ENCODE assay signal across 1 cellular context in the genomic region with DNA sequence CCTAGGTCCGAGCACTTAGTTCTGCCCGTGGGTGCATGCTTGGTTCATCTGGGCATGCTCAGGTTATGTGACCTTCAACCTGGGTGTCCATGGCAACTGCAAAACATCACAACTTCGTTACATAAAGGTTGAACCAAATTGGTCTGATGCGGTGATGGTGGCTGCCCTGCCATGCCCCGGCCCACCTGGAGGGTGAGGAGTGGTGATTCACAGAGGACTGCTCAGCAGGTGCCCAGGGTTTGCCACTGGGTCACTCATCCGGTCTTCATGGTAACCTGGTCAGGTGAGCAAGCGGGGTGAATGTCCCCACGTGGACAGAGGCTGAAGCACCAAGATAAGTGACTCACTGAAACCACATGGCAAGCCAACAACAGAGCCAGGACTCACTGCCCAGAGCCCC.
TF ChIP-seq lines count a peak whose summit lies in the region.

No MANE protein-coding gene starts in this region.

TF ChIP-seq in A549, 52 proteins besides CTCF, POLR2A, EP300 and RAD21 (continued from another document):
- TF ChIP-seq, protein P1, sequence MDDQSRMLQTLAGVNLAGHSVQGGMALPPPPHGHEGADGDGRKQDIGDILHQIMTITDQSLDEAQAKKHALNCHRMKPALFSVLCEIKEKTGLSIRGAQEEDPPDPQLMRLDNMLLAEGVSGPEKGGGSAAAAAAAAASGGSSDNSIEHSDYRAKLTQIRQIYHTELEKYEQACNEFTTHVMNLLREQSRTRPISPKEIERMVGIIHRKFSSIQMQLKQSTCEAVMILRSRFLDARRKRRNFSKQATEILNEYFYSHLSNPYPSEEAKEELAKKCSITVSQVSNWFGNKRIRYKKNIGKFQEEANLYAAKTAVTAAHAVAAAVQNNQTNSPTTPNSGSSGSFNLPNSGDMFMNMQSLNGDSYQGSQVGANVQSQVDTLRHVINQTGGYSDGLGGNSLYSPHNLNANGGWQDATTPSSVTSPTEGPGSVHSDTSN (IDR thresholded peaks at IDR 0.05), result no peak
- TF ChIP-seq EHF (CRISPR knock-in tag; IDR thresholded peaks at IDR 0.05), result no peak
- TF ChIP-seq, protein P2, sequence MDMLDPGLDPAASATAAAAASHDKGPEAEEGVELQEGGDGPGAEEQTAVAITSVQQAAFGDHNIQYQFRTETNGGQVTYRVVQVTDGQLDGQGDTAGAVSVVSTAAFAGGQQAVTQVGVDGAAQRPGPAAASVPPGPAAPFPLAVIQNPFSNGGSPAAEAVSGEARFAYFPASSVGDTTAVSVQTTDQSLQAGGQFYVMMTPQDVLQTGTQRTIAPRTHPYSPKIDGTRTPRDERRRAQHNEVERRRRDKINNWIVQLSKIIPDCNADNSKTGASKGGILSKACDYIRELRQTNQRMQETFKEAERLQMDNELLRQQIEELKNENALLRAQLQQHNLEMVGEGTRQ (IDR thresholded peaks at IDR 0.05), result no peak
